ENCODE assay signal across 11 cellular contexts in the genomic region with DNA sequence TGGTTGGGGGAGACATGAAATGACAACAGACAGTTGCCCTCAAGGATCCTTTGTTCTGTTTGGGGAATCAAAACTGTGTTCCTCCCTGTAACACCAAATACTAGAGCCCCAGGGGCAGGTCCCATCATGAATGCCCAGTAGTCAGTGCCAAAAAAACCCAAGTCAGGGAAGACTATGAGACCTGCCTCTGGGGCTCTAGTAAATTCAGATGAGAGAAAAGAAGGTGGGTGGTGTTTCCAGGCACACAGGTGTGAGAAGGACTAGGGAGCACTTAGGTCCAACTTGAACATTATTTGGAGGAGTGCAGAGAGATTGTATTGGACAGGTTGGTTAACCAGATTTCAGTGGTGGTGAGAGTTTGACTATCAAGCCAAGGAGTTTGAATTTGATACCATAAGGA. TPM values are rescaled to one million over a fixed set of nuclear protein-coding genes. Genes with fewer than 3 reads are reported as not detected.
A peak's percentile ranks its signal among the peaks of the same experiment; 100 is the strongest.
DNase-seq lines count a peak whose midpoint lies in the region; ATAC-seq and TF ChIP-seq lines count a peak whose summit lies in the region.
"Had no signal": no experiment of that assay in that cellular context is flagged by ENCODE, and none has a peak within 500 bp of the region (broad histone marks: within the 10 kb centered on the region; RNA-seq: fewer than 3 reads in every experiment).

No MANE protein-coding gene starts in this region.

- CTCF ChIA-PET in CD4-positive, alpha-beta T cell (lab: Charles Lee), result interaction anchor here (1.2 to 1.7 kb wide), 3 partner anchors 37 to 80 kb away, joined by 4 read pairs; no protein-coding TSS in a partner anchor

- peak overlapping the region; percentile 75 for H3K4me3 ChIP-seq in Loucy (ENCODE audit: low read length, poor library complexity, severe bottlenecking)
- H3K4me3 ChIP-seq in prostate gland, result no peak overlapping the region

- no peaks in the 10 kb centered on the region for H3K27me3 Mint-ChIP-seq in CD4-positive, alpha-beta T cell
- H3K27me3 Mint-ChIP-seq in chondrocyte (ENCODE audit: low read depth), result no peaks in the 10 kb centered on the region

- peaks cover 94% of the 10 kb centered on the region for H3K4me1 Mint-ChIP-seq in CD4-positive, alpha-beta T cell (ENCODE audit: low read depth)
- peaks cover 78% of the 10 kb centered on the region for H3K4me1 Mint-ChIP-seq in chondrocyte (ENCODE audit: low read depth)

- peak overlapping the region; percentile 98 for H3K4me2 ChIP-seq in Loucy (ENCODE audit: low read depth, low read length, poor library complexity, severe bottlenecking)

- H3K9me3 ChIP-seq in CD4-positive, alpha-beta T cell (ENCODE audit: control insufficient read depth, low read length), result no peaks in the 10 kb centered on the region
- no peaks in the 10 kb centered on the region for H3K9me3 ChIP-seq in Loucy (ENCODE audit: insufficient read depth, low read depth, low read length)
- H3K9me3 ChIP-seq in prostate gland, result no peaks in the 10 kb centered on the region

- no peaks in the 10 kb centered on the region for H3K27me3 ChIP-seq in CD4-positive, alpha-beta T cell (ENCODE audit: control insufficient read depth, insufficient read depth, low read length)
- H3K27me3 ChIP-seq in Loucy (ENCODE audit: insufficient read depth, low read length, poor library complexity, severe bottlenecking), result no peaks in the 10 kb centered on the region
- H3K27me3 ChIP-seq in prostate gland (replicated peaks; ENCODE audit: insufficient read depth), result no peaks in the 10 kb centered on the region

- ATAC-seq in CD4-positive, alpha-beta T cell (ENCODE audit: poor library complexity), result no peak
- no peak for ATAC-seq in GM19452 (IDR thresholded peaks at IDR 0.05; ENCODE audit: unreplicated experiment)

- intact Hi-C loops in CD4-positive, alpha-beta T cell (cut with DNase I, micrococcal nuclease), result loop anchor here (2.0 to 5.0 kb wide), 4 partner anchors 15 to 51 kb away; no protein-coding TSS in a partner anchor
- intact Hi-C loops in prostate gland (cut with DNase I), result no loop called here

- no peaks in the 10 kb centered on the region for H3K9me3 Mint-ChIP-seq in CD4-positive, alpha-beta T cell
- H3K9me3 Mint-ChIP-seq in chondrocyte (ENCODE audit: low read depth), result no peaks in the 10 kb centered on the region

- H3K9ac ChIP-seq in Loucy (ENCODE audit: low read depth, low read length, poor library complexity, severe bottlenecking), result peak overlapping the region; percentile 100

- TF ChIP-seq CTCF in CD4-positive, alpha-beta T cell (IDR thresholded peaks at IDR 0.05), result no peak
- TF ChIP-seq CTCF in Loucy (conservative IDR thresholded peaks at IDR 0.05; ENCODE audit: low read length), result no peak
- no peak for TF ChIP-seq CTCF in chondrocyte (IDR thresholded peaks at IDR 0.05)
- TF ChIP-seq CTCF in prostate gland (IDR thresholded peaks at IDR 0.05), result no peak

- peak overlapping the region; percentile 82 for H3K4me3 Mint-ChIP-seq in CD4-positive, alpha-beta T cell
- no peak overlapping the region for H3K4me3 Mint-ChIP-seq in chondrocyte (ENCODE audit: unreplicated experiment)

- no peak for TF ChIP-seq POLR2A in prostate gland (IDR thresholded peaks at IDR 0.05)

- no peak overlapping the region for H2AFZ ChIP-seq in Loucy (ENCODE audit: low read length)

- peaks cover 73% of the 10 kb centered on the region for H3K36me3 Mint-ChIP-seq in CD4-positive, alpha-beta T cell (ENCODE audit: low read depth)
- H3K36me3 Mint-ChIP-seq in chondrocyte (ENCODE audit: low read depth), result peaks cover 2% of the 10 kb centered on the region

- peak overlapping the region; percentile 92 for H3K27ac Mint-ChIP-seq in CD4-positive, alpha-beta T cell
- H3K27ac Mint-ChIP-seq in chondrocyte (ENCODE audit: unreplicated experiment), result peak overlapping the region; percentile 32

- peaks cover 75% of the 10 kb centered on the region for H3K79me2 ChIP-seq in Loucy (ENCODE audit: insufficient read depth, low read length)

- peak overlapping the region; percentile 81 for H3K27ac ChIP-seq in CD4-positive, alpha-beta T cell (ENCODE audit: low read depth, low read length)
- H3K27ac ChIP-seq in prostate gland, result peak overlapping the region; percentile 14 to 16

- H3K9me2 ChIP-seq in Loucy (replicated peaks; ENCODE audit: low read depth, low read length), result no peaks in the 10 kb centered on the region

- H3K4me1 ChIP-seq in Loucy (ENCODE audit: insufficient read depth, low read length, poor library complexity, severe bottlenecking), result peaks cover 81% of the 10 kb centered on the region
- peaks cover 9% of the 10 kb centered on the region for H3K4me1 ChIP-seq in prostate gland (replicated peaks)

- DNase-seq in CD4-positive, alpha-beta T cell, result no peak
- DNase-seq in chondrocyte (ENCODE audit: low spot score) (no peak), prostate gland (ENCODE audit: low spot score) (no peak), NCI-H2081 treated with DMSO at 0.1 percent for 48 hours (lab: John Stamatoyannopoulos, UW) (no peak), activated gamma-delta T cell (lab: John Stamatoyannopoulos, UW) (no peak), DMS153 treated with DMSO at 0.1 percent for 48 hours (lab: John Stamatoyannopoulos, UW; ENCODE audit: unreplicated experiment) (no peak)
- DNase-seq: EL; glutamatergic neuron; stimulated activated CD4-positive, alpha-beta T cell treated with anti-CD3 and anti-CD28 coated beads, Interleukin-1b, Interleukin-23, amount 100 ng/mL, for 48 hours had no signal

- no peaks in the 10 kb centered on the region for H4K20me1 ChIP-seq in Loucy (ENCODE audit: insufficient read depth, low read length, poor library complexity, severe bottlenecking)

- no peaks in the 10 kb centered on the region for H3K36me3 ChIP-seq in Loucy (ENCODE audit: insufficient read depth, low read length)
- H3K36me3 ChIP-seq in prostate gland, result no peaks in the 10 kb centered on the region

- peaks cover 11% of the 10 kb centered on the region for H3F3A ChIP-seq in Loucy (ENCODE audit: low read depth)

- POLR2A ChIA-PET in CD4-positive, alpha-beta T cell (lab: Charles Lee), result interaction anchor here (1.5 to 20.0 kb wide), 5 partner anchors 10 to 69 kb away, joined by 26 to 645 read pairs (median 43); partner anchors contain the start of gene IRF1

RNA-seq across cellular contexts. Expression of gene SLC22A5, which starts 51.9 kb away (rescaled TPM):
- 1 to 10 TPM; 4.3 to 4.5 TPM for total RNA-seq in CD4-positive, alpha-beta T cell
- total RNA-seq in chondrocyte, result 6.1 to 7.1 TPM (median 6.6 TPM) in 3 replicates
- total RNA-seq in prostate gland, result 10 to 100 TPM; 26.2 to 37.5 TPM
